In genomic region chr9:7968642-7969041, GRCh38 we compare ENCODE assay signal across 34 cellular contexts.
"Had no signal": no experiment of that assay in that cellular context is flagged by ENCODE, and none has a peak within 500 bp of the region (broad histone marks: within the 10 kb centered on the region; RNA-seq: fewer than 3 reads in every experiment).

No MANE protein-coding gene starts in this region.

- DNase-seq: Karpas-422, MG63, MM.1S, MV-4-11, NCI-H1048, NCI-H1092, NCI-H1092 treated with DMSO at 0.1 percent for 48 hours, NCI-H1105, NCI-H1105 treated with DMSO at 0.1 percent for 48 hours, NCI-H1417 treated with DMSO at 0.1 percent for 48 hours, NCI-H1436, NCI-H1436 treated with DMSO at 0.1 percent for 48 hours, NCI-H146, NCI-H1694, NCI-H1694 treated with DMSO at 0.1 percent for 48 hours, NCI-H187, NCI-H187 treated with DMSO at 0.1 percent for 48 hours, NCI-H1930, NCI-H2029, NCI-H2029 treated with DMSO at 0.1 percent for 48 hours, NCI-H2081, NCI-H2081 treated with DMSO at 0.1 percent for 48 hours, NCI-H2107, NCI-H2171, NCI-H2171 treated with DMSO at 0.1 percent for 48 hours, NCI-H2227 treated with DMSO at 0.1 percent for 48 hours, NCI-H226, NCI-H345, NCI-H446, NCI-H446 treated with DMSO at 0.1 percent for 48 hours, NCI-H510A, NCI-H510A treated with DMSO at 0.1 percent for 48 hours, NCI-H524 had no signal

- H3K4me3 ChIP-seq: MG63 had no signal

- H3K9me3 ChIP-seq: MG63 had no signal

- H3K27me3 ChIP-seq: MG63 had no signal

- H3K36me3 ChIP-seq: MG63 had no signal

- H3K27ac ChIP-seq: KMS-11 had no signal
